9 cellular contexts compared by ENCODE assay signal in the genomic region with DNA sequence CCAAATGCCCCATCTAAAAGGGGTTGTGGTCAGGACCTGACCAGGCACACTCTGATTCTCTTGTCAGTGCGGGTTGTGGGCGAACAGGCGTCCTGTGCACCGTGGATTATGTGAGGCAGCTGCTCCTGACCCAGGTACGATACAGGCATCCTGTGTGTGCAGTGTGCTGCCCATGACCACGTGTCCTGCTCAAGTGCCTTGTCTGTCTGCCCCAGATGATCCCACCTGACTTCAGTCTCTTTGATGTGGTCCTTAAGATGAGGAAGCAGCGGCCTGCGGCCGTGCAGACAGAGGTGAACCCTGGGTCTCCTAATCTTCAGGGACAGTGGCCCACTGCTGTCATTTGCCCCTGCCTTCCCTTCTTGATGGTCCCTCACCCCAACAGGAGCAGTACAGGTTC. TPM values are rescaled to one million over a fixed set of nuclear protein-coding genes. Genes with fewer than 3 reads are reported as not detected.
DNase-seq lines count a peak whose midpoint lies in the region; ATAC-seq, FAIRE-seq and TF ChIP-seq lines count a peak whose summit lies in the region.
"Had no signal": no experiment of that assay in that cellular context is flagged by ENCODE, and none has a peak within 500 bp of the region (broad histone marks: within the 10 kb centered on the region; RNA-seq: fewer than 3 reads in every experiment).

No MANE protein-coding gene starts in this region.

- FAIRE-seq in K562 (lab: Jason Lieb, UNC) (no peak), H54 (lab: Jason Lieb, UNC) (no peak)

- H3K9ac ChIP-seq in K562 (ENCODE audit: insufficient read depth in 1 of 2, low read depth in 2 of 2, low read length in 2 of 2): peak overlapping the region in 1 of 2 experiments; percentile 98; a peak in 1 of 4 replicates

- BruUV-seq in K562 (replicated peaks; lab: Mats Ljungman, UMichigan): no TSS peak

- H3K36me3 ChIP-seq in K562 (ENCODE audit: control insufficient read depth, insufficient read depth, low read length) (peaks cover 36% of the 10 kb centered on the region; the same call in 2 of the 3 replicates), mucosa of descending colon (ENCODE audit: low read depth) (no peaks in the 10 kb centered on the region)

- POLR2A ChIA-PET in K562 (lab: Yijun Ruan, JAX): interaction anchor here (0.7 to 1.2 kb wide), 2 partner anchors 15 to 19 kb away, joined by 3 read pairs; no protein-coding TSS in a partner anchor

- CTCF ChIA-PET in K562 (lab: Yijun Ruan, JAX; ENCODE audit: low intra/inter-chr PET ratio): no interaction called here

- H3K79me2 ChIP-seq in K562 (ENCODE audit: control insufficient read depth, insufficient read depth, low read length): peaks cover 44% of the 10 kb centered on the region

- no peak for TF ChIP-seq POLR2A in K562 (conservative IDR thresholded peaks at IDR 0.05)
- no peak for TF ChIP-seq POLR2A in H54 (IDR thresholded peaks at IDR 0.05; ENCODE audit: low read depth, low read length)

- H3K4me1 ChIP-seq in K562 (replicated peaks in 1 of 2; ENCODE audit: control insufficient read depth in 2 of 2, insufficient read depth in 2 of 2, low read length in 2 of 2): peaks cover 30 to 42% of the 10 kb centered on the region in 2 experiments; a peak in 4 of 5 replicates
- H3K4me1 ChIP-seq in mucosa of descending colon (ENCODE audit: low read depth): no peaks in the 10 kb centered on the region

- H3K9me1 ChIP-seq in K562 (ENCODE audit: control insufficient read depth, insufficient read depth, low read length): no peaks in the 10 kb centered on the region

- DNase-seq in T-helper 2 cell (peak in 3 of 5 experiments; percentile 31 to 80 (median 72)), K562 (ENCODE audit: extremely low read depth in 1 of 4, low spot score in 3 of 4) (peak in 2 of 4 experiments; percentile 29 to 73), mucosa of descending colon (no peak), anterior cingulate cortex (lab: John Stamatoyannopoulos, UW) (no peak), H54 (ENCODE audit: insufficient read length, low spot score) (no peak)
- DNase-seq in stimulated activated CD4-positive, alpha-beta T cell treated with anti-CD3 and anti-CD28 coated beads, Interleukin-4, amount 100 ng/mL, for 24 hours: peak; percentile 30
- DNase-seq: body of pancreas, NCI-H2081 had no signal

- H3K27ac ChIP-seq in K562 (ENCODE audit: extremely low read depth, low read depth, low read length): no peak overlapping the region

- no peak for TF ChIP-seq RAD21 in K562 (CRISPR knock-in tag; conservative IDR thresholded peaks at IDR 0.05 in 1 of 2, IDR thresholded peaks at IDR 0.05 in 1 of 2)

- peak overlapping the region; percentile 43; the same call in 1 of the 2 replicates for H3K4me2 ChIP-seq in K562 (ENCODE audit: insufficient read depth, low read length)

- 68% methylated on average over 9 of the region's 9 CpGs for WGBS in K562 (ENCODE audit: insufficient coverage, low coverage, missing lambda C conversion rate)

- H3K4me3 ChIP-seq in K562 (no peak overlapping the region), mucosa of descending colon (no peak overlapping the region)
- H3K4me3 ChIP-seq: body of pancreas had no signal

- H3K9me3 ChIP-seq in K562 (replicated peaks; ENCODE audit: control insufficient read depth, insufficient read depth, low read depth, low read length) (0 out of 2 replicates have a peak, but pooled peaks cover 1% of the 10 kb centered on the region), mucosa of descending colon (no peaks in the 10 kb centered on the region)
- H3K9me3 ChIP-seq: body of pancreas had no signal

- ATAC-seq in GM21360 (IDR thresholded peaks at IDR 0.05; ENCODE audit: unreplicated experiment) (peak; percentile 33), K562 (no peak), mucosa of descending colon (no peak)
- ATAC-seq: body of pancreas had no signal

- H3K27me3 ChIP-seq in K562 (ENCODE audit: control insufficient read depth in 2 of 2, insufficient read depth in 2 of 2, low read length in 2 of 2): no peaks in the 10 kb centered on the region
- H3K27me3 ChIP-seq: body of pancreas had no signal

- no peak for TF ChIP-seq CTCF in K562 (IDR thresholded peaks at IDR 0.05 in 2 of 3, conservative IDR thresholded peaks at IDR 0.05 in 1 of 3; ENCODE audit: insufficient read depth in 2 of 3, low read depth in 1 of 3, low read length in 3 of 3)
- no peak for TF ChIP-seq CTCF in mucosa of descending colon (IDR thresholded peaks at IDR 0.05)

- H4K20me1 ChIP-seq in K562 (replicated peaks; ENCODE audit: control insufficient read depth, insufficient read depth, low read length): no peaks in the 10 kb centered on the region

- H2AFZ ChIP-seq in K562 (ENCODE audit: low read depth, low read length): no peak overlapping the region

- intact Hi-C loops in K562 (cut with micrococcal nuclease) (no loop called here), mucosa of descending colon (cut with DNase I, micrococcal nuclease) (no loop called here)

- no peak for TF ChIP-seq EP300 in K562 (IDR thresholded peaks at IDR 0.05; ENCODE audit: low read length)

- in situ Hi-C loops in K562 (cut with MboI): no loop called here

TF ChIP-seq in K562, 482 proteins besides CTCF, POLR2A, EP300 and RAD21 (continues in another document):
- TF ChIP-seq TCF15 (CRISPR knock-in tag; IDR thresholded peaks at IDR 0.05) (no peak), BRD4 (IDR thresholded peaks at IDR 0.05) (no peak), ADNP (tag; IDR thresholded peaks at IDR 0.05) (no peak), POLR2AphosphoS5 (IDR thresholded peaks at IDR 0.05; ENCODE audit: control insufficient read depth, insufficient read depth, low read depth, low read length) (peak; percentile 52; the same call in 1 of the 2 replicates), PHF21A (IDR thresholded peaks at IDR 0.05; ENCODE audit: borderline replicate concordance, low read depth) (no peak), DIDO1 (tag; IDR thresholded peaks at IDR 0.05; ENCODE audit: low read depth) (no peak), SAFB (IDR thresholded peaks at IDR 0.05; ENCODE audit: borderline replicate concordance, low read depth, low read length) (no peak)
- TF ChIP-seq, protein P1, sequence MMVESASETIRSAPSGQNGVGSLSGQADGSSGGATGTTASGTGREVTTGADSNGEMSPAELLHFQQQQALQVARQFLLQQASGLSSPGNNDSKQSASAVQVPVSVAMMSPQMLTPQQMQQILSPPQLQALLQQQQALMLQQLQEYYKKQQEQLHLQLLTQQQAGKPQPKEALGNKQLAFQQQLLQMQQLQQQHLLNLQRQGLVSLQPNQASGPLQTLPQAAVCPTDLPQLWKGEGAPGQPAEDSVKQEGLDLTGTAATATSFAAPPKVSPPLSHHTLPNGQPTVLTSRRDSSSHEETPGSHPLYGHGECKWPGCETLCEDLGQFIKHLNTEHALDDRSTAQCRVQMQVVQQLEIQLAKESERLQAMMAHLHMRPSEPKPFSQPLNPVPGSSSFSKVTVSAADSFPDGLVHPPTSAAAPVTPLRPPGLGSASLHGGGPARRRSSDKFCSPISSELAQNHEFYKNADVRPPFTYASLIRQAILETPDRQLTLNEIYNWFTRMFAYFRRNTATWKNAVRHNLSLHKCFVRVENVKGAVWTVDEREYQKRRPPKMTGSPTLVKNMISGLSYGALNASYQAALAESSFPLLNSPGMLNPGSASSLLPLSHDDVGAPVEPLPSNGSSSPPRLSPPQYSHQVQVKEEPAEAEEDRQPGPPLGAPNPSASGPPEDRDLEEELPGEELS (CRISPR knock-in tag; IDR thresholded peaks at IDR 0.05; ENCODE audit: borderline replicate concordance): no peak

RNA-seq across cellular contexts. Expression of gene PTPN18, which starts 14.6 kb away (rescaled TPM):
- 213 and 354 TPM in 2 replicates for total RNA-seq in K562 (2011; cell fraction: chromatin; rRNA removed; ENCODE audit: low replicate concordance)
- 191 TPM in 2 replicates for total RNA-seq in K562 (2011; cell fraction: nucleolus; rRNA removed)
- 220 and 291 TPM in 2 replicates for total RNA-seq in K562 (2011; cell fraction: nucleoplasm; rRNA removed)
- total RNA-seq in K562 (2014; rRNA removed) (49.6 and 57.0 TPM in 2 replicates), K562 (2014; rRNA removed; fragmentation: Illumina TruSeq; extraction: Trizol) (36.9 and 37.6 TPM in 2 replicates), K562 (2015; rRNA removed; fragmentation: Illumina TruSeq; extraction: Trizol) (35.2 and 38.5 TPM in 2 replicates), K562 (2021) (64.0 and 64.4 TPM in 2 replicates), mucosa of descending colon (100 to 1,000 TPM; 115 to 197 (median 120) TPM)
- polyA plus RNA-seq in K562 (2011; rRNA removed) (51.0 and 58.7 TPM in 2 replicates), K562 (2014; fragmentation: Illumina TruSeq; extraction: Trizol) (79.5 and 90.7 TPM in 2 replicates), K562 (2014; fragmentation: Nextera tagmentation; extraction: Ambion mirVana) (10 to 100 TPM; 11.6 to 19.3 TPM), K562 (2014; rRNA removed) (67.4 and 76.7 TPM in 2 replicates)
- polyA plus RNA-seq in K562 (2011; cell fraction: cytosol; rRNA removed): 53.2 and 74.2 TPM in 2 replicates
- polyA plus RNA-seq in K562 (2011; cell fraction: nucleus; rRNA removed): 140 and 232 TPM in 2 replicates
- polyA plus RNA-seq in K562 (2012): 44.4 and 61.5 TPM in 2 replicates
- polyA minus RNA-seq in K562 (2011; rRNA and poly(A)+ RNA removed): 42.3 and 45.7 TPM in 2 replicates
- 31.4 and 33.8 TPM in 2 replicates for polyA minus RNA-seq in K562 (2011; cell fraction: cytosol; rRNA and poly(A)+ RNA removed)
- polyA minus RNA-seq in K562 (2011; cell fraction: nucleus; rRNA and poly(A)+ RNA removed): 74.3 and 76.3 TPM in 2 replicates

RNA-seq across cellular contexts. Expression of gene IMP4, which starts 27.8 kb away (rescaled TPM):
- total RNA-seq in K562 (2011; cell fraction: chromatin; rRNA removed; ENCODE audit: low replicate concordance): 74.0 and 256 TPM in 2 replicates
- total RNA-seq in K562 (2011; cell fraction: nucleolus; rRNA removed): 209 and 220 TPM in 2 replicates
- 139 and 147 TPM in 2 replicates for total RNA-seq in K562 (2011; cell fraction: nucleoplasm; rRNA removed)
- total RNA-seq in K562 (2014; rRNA removed) (187 and 239 TPM in 2 replicates), K562 (2014; rRNA removed; fragmentation: Illumina TruSeq; extraction: Trizol) (42.1 and 52.9 TPM in 2 replicates), K562 (2015; rRNA removed; fragmentation: Illumina TruSeq; extraction: Trizol) (97.8 and 103 TPM in 2 replicates), K562 (2021) (164 and 167 TPM in 2 replicates), mucosa of descending colon (10 to 100 TPM; 52.7 to 70.4 (median 56.0) TPM)
- polyA plus RNA-seq in K562 (2011; rRNA removed) (127 and 158 TPM in 2 replicates), K562 (2014; fragmentation: Illumina TruSeq; extraction: Trizol) (100.0 and 155 TPM in 2 replicates), K562 (2014; fragmentation: Nextera tagmentation; extraction: Ambion mirVana) (10 to 100 TPM; 35.4 to 53.3 TPM), K562 (2014; rRNA removed) (209 and 231 TPM in 2 replicates)
- 271 and 517 TPM in 2 replicates for polyA plus RNA-seq in K562 (2011; cell fraction: cytosol; rRNA removed)
- 407 and 557 TPM in 2 replicates for polyA plus RNA-seq in K562 (2011; cell fraction: nucleus; rRNA removed)
- 134 and 149 TPM in 2 replicates for polyA plus RNA-seq in K562 (2012)
- polyA minus RNA-seq in K562 (2011; rRNA and poly(A)+ RNA removed): 51.7 and 70.1 TPM in 2 replicates
- polyA minus RNA-seq in K562 (2011; cell fraction: cytosol; rRNA and poly(A)+ RNA removed): 78.1 and 83.2 TPM in 2 replicates
- 115 and 121 TPM in 2 replicates for polyA minus RNA-seq in K562 (2011; cell fraction: nucleus; rRNA and poly(A)+ RNA removed)

Comparison
In these comparisons a context has a peak if more than half of its experiments do, and no peak if none do; other contexts are left out.
1. DNase-seq: peak in T-helper 2 cell (3 of 5) and stimulated activated CD4-positive, alpha-beta T cell treated with anti-CD3 and anti-CD28 coated beads, Interleukin-4, amount 100 ng/mL, for 24 hours (single experiment); none in mucosa of descending colon (0 of 3), anterior cingulate cortex (0 of 58) and H54 (single experiment).